Comparison of ENCODE assay signal across 19 cellular contexts in genomic region chr3:124275421-124275820, GRCh38.
DNase-seq lines count a peak whose midpoint lies in the region; ATAC-seq, FAIRE-seq and TF ChIP-seq lines count a peak whose summit lies in the region.
"Had no signal": no experiment of that assay in that cellular context is flagged by ENCODE, and none has a peak within 500 bp of the region (broad histone marks: within the 10 kb centered on the region; RNA-seq: fewer than 3 reads in every experiment).

No MANE protein-coding gene starts in this region.

- H3K79me2 ChIP-seq in endothelial cell of umbilical vein (ENCODE audit: control insufficient read depth, insufficient read depth, low read length) = no peaks in the 10 kb centered on the region

- H3K36me3 ChIP-seq in endothelial cell of umbilical vein (ENCODE audit: control insufficient read depth in 2 of 2, extremely low read depth in 1 of 2, insufficient read depth in 2 of 2, low read length in 2 of 2) (no peaks in the 10 kb centered on the region), muscle layer of duodenum (ENCODE audit: control insufficient read depth in 1 of 2, insufficient read depth in 2 of 2, low read length in 2 of 2) (no peaks in the 10 kb centered on the region), tibial nerve (no peaks in the 10 kb centered on the region)
- H3K36me3 ChIP-seq: SJCRH30 had no signal

- H3K27me3 ChIP-seq in endothelial cell of umbilical vein (ENCODE audit: control insufficient read depth in 2 of 2, insufficient read depth in 2 of 2, low read length in 2 of 2) = no peaks in the 10 kb centered on the region
- no peaks in the 10 kb centered on the region for H3K27me3 ChIP-seq in muscle layer of duodenum (ENCODE audit: low read depth, low read length)
- no peaks in the 10 kb centered on the region for H3K27me3 ChIP-seq in tibial nerve
- H3K27me3 ChIP-seq: SJCRH30 had no signal

- CTCF ChIA-PET in endothelial cell of umbilical vein (lab: Charles Lee) = no interaction called here
- CTCF ChIA-PET in activated CD4-positive, alpha-beta memory T cell treated with anti-CD3 and anti-CD28 coated beads, Interleukin-2, amount 10 ng/mL, durations not matched to agents 7 days and 5 days (lab: Charles Lee) = no interaction called here

- TF ChIP-seq POLR2A in endothelial cell of umbilical vein (IDR thresholded peaks at IDR 0.05; ENCODE audit: low read depth, low read length) (no peak), tibial nerve (IDR thresholded peaks at IDR 0.05) (no peak)

- H3K9me3 Mint-ChIP-seq in activated CD4-positive, alpha-beta memory T cell treated with anti-CD3 and anti-CD28 coated beads, Interleukin-2, amount 10 ng/mL, durations not matched to agents 7 days and 5 days = no peaks in the 10 kb centered on the region
- H3K9me3 Mint-ChIP-seq: activated CD4-positive, alpha-beta T cell treated with anti-CD3 and anti-CD28 coated beads, Interleukin-2, amount 10 ng/mL, durations not matched to agents 24 days and 14 days had no signal

- no peak overlapping the region for H2AFZ ChIP-seq in endothelial cell of umbilical vein (ENCODE audit: low read depth, low read length)

- no peaks in the 10 kb centered on the region for H3K4me1 Mint-ChIP-seq in activated CD4-positive, alpha-beta memory T cell treated with anti-CD3 and anti-CD28 coated beads, Interleukin-2, amount 10 ng/mL, durations not matched to agents 7 days and 5 days
- H3K4me1 Mint-ChIP-seq: activated CD4-positive, alpha-beta T cell treated with anti-CD3 and anti-CD28 coated beads, Interleukin-2, amount 10 ng/mL, durations not matched to agents 24 days and 14 days; IgD-negative memory B cell had no signal

- DNase-seq in NCI-H2029 treated with DMSO at 0.1 percent for 48 hours (lab: John Stamatoyannopoulos, UW) (peak; percentile 30), NCI-H2029 (lab: John Stamatoyannopoulos, UW) (no peak), endothelial cell of umbilical vein (ENCODE audit: low read depth, low spot score) (peak; percentile 34), tibial nerve (ENCODE audit: low spot score in 2 of 2) (no peak), urothelium cell line (ENCODE audit: low spot score) (no peak)
- DNase-seq in activated CD4-positive, alpha-beta memory T cell treated with anti-CD3 and anti-CD28 coated beads, Interleukin-2, amount 10 ng/mL, durations not matched to agents 7 days and 5 days = no peak
- DNase-seq: activated CD4-positive, alpha-beta T cell treated with anti-CD3 and anti-CD28 coated beads, Interleukin-2, amount 10 ng/mL, durations not matched to agents 24 days and 14 days; activated T-cell treated with anti-CD3 and anti-CD28 coated beads, Interleukin-2, amount 50 U/mL, for 1 hour; erythroblast; GOT3; hippocampal formation; NCI-H345; SJCRH30; stimulated activated CD4-positive, alpha-beta T cell treated with anti-CD3 and anti-CD28 coated beads, Interleukin-4, amount 100 ng/mL, for 1 hour had no signal

- POLR2A ChIA-PET in endothelial cell of umbilical vein (lab: Charles Lee) = no interaction called here
- POLR2A ChIA-PET in activated CD4-positive, alpha-beta memory T cell treated with anti-CD3 and anti-CD28 coated beads, Interleukin-2, amount 10 ng/mL, durations not matched to agents 7 days and 5 days (lab: Charles Lee) = no interaction called here

- FAIRE-seq in endothelial cell of umbilical vein (lab: Jason Lieb, UNC) (no peak), urothelium cell line (lab: Jason Lieb, UNC) (no peak)
- FAIRE-seq: colon had no signal

- no peak overlapping the region for H3K27ac Mint-ChIP-seq in activated CD4-positive, alpha-beta memory T cell treated with anti-CD3 and anti-CD28 coated beads, Interleukin-2, amount 10 ng/mL, durations not matched to agents 7 days and 5 days
- H3K27ac Mint-ChIP-seq: activated CD4-positive, alpha-beta T cell treated with anti-CD3 and anti-CD28 coated beads, Interleukin-2, amount 10 ng/mL, durations not matched to agents 24 days and 14 days; IgD-negative memory B cell had no signal

- no TSS peak for BruUV-seq in endothelial cell of umbilical vein (replicated peaks; lab: Mats Ljungman, UMichigan)

- no peak overlapping the region for H3K4me3 Mint-ChIP-seq in activated CD4-positive, alpha-beta memory T cell treated with anti-CD3 and anti-CD28 coated beads, Interleukin-2, amount 10 ng/mL, durations not matched to agents 7 days and 5 days
- H3K4me3 Mint-ChIP-seq: activated CD4-positive, alpha-beta T cell treated with anti-CD3 and anti-CD28 coated beads, Interleukin-2, amount 10 ng/mL, durations not matched to agents 24 days and 14 days; IgD-negative memory B cell had no signal

- 22 to 36% methylated on average over 1 of the region's 1 CpG for WGBS in tibial nerve, 2 donors

- H3K9me1 ChIP-seq in endothelial cell of umbilical vein (replicated peaks; ENCODE audit: control insufficient read depth, extremely low read depth, insufficient read depth, low read length) = no peaks in the 10 kb centered on the region

- dilution Hi-C loops in endothelial cell of umbilical vein (cut with MboI; ENCODE audit: extremely low pct_ligation_motif_present, low sequenced_read_pairs) = no loop called here

- H4K20me1 ChIP-seq in endothelial cell of umbilical vein (replicated peaks; ENCODE audit: control insufficient read depth, extremely low read depth, insufficient read depth, low read length) = no peaks in the 10 kb centered on the region

- no peaks in the 10 kb centered on the region for H3K36me3 Mint-ChIP-seq in activated CD4-positive, alpha-beta memory T cell treated with anti-CD3 and anti-CD28 coated beads, Interleukin-2, amount 10 ng/mL, durations not matched to agents 7 days and 5 days (ENCODE audit: low read depth)

- H3K9me3 ChIP-seq in endothelial cell of umbilical vein (replicated peaks; ENCODE audit: control insufficient read depth, insufficient read depth, low read length) (no peaks in the 10 kb centered on the region), muscle layer of duodenum (ENCODE audit: control insufficient read depth in 1 of 2, low read length in 2 of 2) (no peaks in the 10 kb centered on the region), tibial nerve (no peaks in the 10 kb centered on the region)
- H3K9me3 ChIP-seq: SJCRH30 had no signal

- no peak for TF ChIP-seq CTCF in endothelial cell of umbilical vein (IDR thresholded peaks at IDR 0.05; ENCODE audit: extremely low read depth in 1 of 2, insufficient read depth in 1 of 2, low read depth in 1 of 2, low read length in 2 of 2)
- no peak for TF ChIP-seq CTCF in tibial nerve (IDR thresholded peaks at IDR 0.05)

- H3K4me1 ChIP-seq in endothelial cell of umbilical vein (ENCODE audit: control insufficient read depth, extremely low read depth, insufficient read depth, low read length) (peaks cover 32% of the 10 kb centered on the region), muscle layer of duodenum (ENCODE audit: control insufficient read depth in 1 of 2, insufficient read depth in 2 of 2, low read length in 2 of 2) (peaks cover 6 to 22% of the 10 kb centered on the region in 2 donors), tibial nerve (peaks cover 0 to 53% (median 22%) of the 10 kb centered on the region in 4 donors)

- TF ChIP-seq EP300 in tibial nerve (IDR thresholded peaks at IDR 0.05) = peak in 1 of 2 donors; percentile 60

- H3K27me3 Mint-ChIP-seq in activated CD4-positive, alpha-beta memory T cell treated with anti-CD3 and anti-CD28 coated beads, Interleukin-2, amount 10 ng/mL, durations not matched to agents 7 days and 5 days = no peaks in the 10 kb centered on the region

- intact Hi-C loops in endothelial cell of umbilical vein (cut with micrococcal nuclease) = loop anchor here (5.0 kb wide), 1 partner anchor 243 kb away; the partner anchor contains the start of gene KALRN

- ATAC-seq in HG03442 (IDR thresholded peaks at IDR 0.05; ENCODE audit: unreplicated experiment) = no peak

- H3K4me3 ChIP-seq in endothelial cell of umbilical vein (replicated peaks in 1 of 3; ENCODE audit: insufficient read depth in 1 of 3, low read depth in 1 of 3, low read length in 3 of 3) (no peak overlapping the region), muscle layer of duodenum (ENCODE audit: low read depth in 1 of 2, low read length in 2 of 2) (no peak overlapping the region), tibial nerve (no peak overlapping the region)
- H3K4me3 ChIP-seq: SJCRH30 had no signal

- H3K27ac ChIP-seq in endothelial cell of umbilical vein (ENCODE audit: insufficient read depth, low read depth, low read length) (no peak overlapping the region), muscle layer of duodenum (ENCODE audit: low read length) (peak overlapping the region; percentile 70), tibial nerve (peak overlapping the region; percentile 28 to 83 (median 68))
- H3K27ac ChIP-seq: 22Rv1, SJCRH30 had no signal

- H3K4me2 ChIP-seq in endothelial cell of umbilical vein (ENCODE audit: insufficient read depth, low read length) = no peak overlapping the region

- no peak overlapping the region for H3K9ac ChIP-seq in endothelial cell of umbilical vein (replicated peaks; ENCODE audit: extremely low read depth, insufficient read depth, low read length)

TF ChIP-seq in endothelial cell of umbilical vein, 7 proteins besides CTCF, POLR2A, EP300 and RAD21:
- TF ChIP-seq MYC (IDR thresholded peaks at IDR 0.05; ENCODE audit: low read depth, low read length) (no peak), JUN (IDR thresholded peaks at IDR 0.05; ENCODE audit: borderline replicate concordance, insufficient read depth, insufficient read length, low read depth) (no peak), MAX (IDR thresholded peaks at IDR 0.05; ENCODE audit: insufficient read depth, insufficient read length) (no peak), EZH2 (IDR thresholded peaks at IDR 0.05; ENCODE audit: borderline replicate concordance, low read depth, low read length, severe bottlenecking) (no peak)

Comparison
In these comparisons a context has a peak if more than half of its experiments do, and no peak if none do; other contexts are left out.
1. DNase-seq: peak in NCI-H2029 treated with DMSO at 0.1 percent for 48 hours (single experiment) and endothelial cell of umbilical vein (single experiment); none in NCI-H2029 (single experiment), tibial nerve (0 of 2), activated CD4-positive, alpha-beta memory T cell treated with anti-CD3 and anti-CD28 coated beads, Interleukin-2, amount 10 ng/mL, durations not matched to agents 7 days and 5 days (single experiment) and urothelium cell line (single experiment).